9 cellular contexts compared by ENCODE assay signal in the genomic region with DNA sequence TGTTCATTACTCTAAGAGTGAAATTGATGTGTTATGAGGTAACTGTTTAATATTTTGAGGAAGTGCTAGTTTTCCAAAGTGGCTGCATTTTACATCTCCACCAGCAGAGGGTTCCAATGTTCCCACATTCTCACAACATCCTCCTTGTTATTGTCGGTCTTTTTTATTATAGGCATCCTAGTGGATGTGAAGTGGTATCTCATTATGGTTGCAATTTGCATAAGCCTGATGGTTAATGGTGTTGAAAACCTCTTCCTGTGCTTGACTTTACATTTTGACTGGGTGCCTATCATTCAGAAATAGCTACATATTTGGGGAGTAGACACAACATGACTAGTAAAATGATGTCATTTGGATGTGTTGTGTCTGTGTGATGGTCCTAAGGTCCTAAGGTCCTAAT.
DNase-seq lines count a peak whose midpoint lies in the region; ATAC-seq and TF ChIP-seq lines count a peak whose summit lies in the region.
"Had no signal": no experiment of that assay in that cellular context is flagged by ENCODE, and none has a peak within 500 bp of the region (broad histone marks: within the 10 kb centered on the region; RNA-seq: fewer than 3 reads in every experiment).

No MANE protein-coding gene starts in this region.

- ATAC-seq in HG03521 (IDR thresholded peaks at IDR 0.05; ENCODE audit: unreplicated experiment) = no peak

- in situ Hi-C loops in GM23248 (cut with MboI) = no loop called here

- H3K27ac Mint-ChIP-seq in activated CD4-positive, alpha-beta T cell treated with anti-CD3 and anti-CD28 coated beads, Interleukin-2, amount 10 ng/mL, durations not matched to agents 24 days and 14 days = no peak overlapping the region

- no peak overlapping the region for H3K4me3 ChIP-seq in GM23248
- no peak overlapping the region for H3K4me3 ChIP-seq in Jurkat, Clone E6-1 (ENCODE audit: low read length)
- H3K4me3 ChIP-seq in suprapubic skin = no peak overlapping the region

- H3K9me3 ChIP-seq in GM23248 (ENCODE audit: low read depth) = no peaks in the 10 kb centered on the region
- H3K9me3 ChIP-seq in suprapubic skin = no peaks in the 10 kb centered on the region

- no peak overlapping the region for H3K4me3 Mint-ChIP-seq in activated CD4-positive, alpha-beta T cell treated with anti-CD3 and anti-CD28 coated beads, Interleukin-2, amount 10 ng/mL, durations not matched to agents 24 days and 14 days

- no peaks in the 10 kb centered on the region for H3K9me2 ChIP-seq in GM23248 (ENCODE audit: insufficient read depth)

- TF ChIP-seq CTCF in suprapubic skin (IDR thresholded peaks at IDR 0.05) = peak in 1 of 2 donors; percentile 39

- WGBS in GM23248 (ENCODE audit: low coverage in 1 of 2, low lambda C conversion rate in 2 of 2, missing lambda C conversion rate in 2 of 2), 2 experiments = 5% methylated on average over 1 of the region's 1 CpG
- 6% methylated on average over 1 of the region's 1 CpG for WGBS in suprapubic skin

- intact Hi-C loops in activated CD4-positive, alpha-beta T cell treated with anti-CD3 and anti-CD28 coated beads, Interleukin-2, amount 10 ng/mL, durations not matched to agents 24 days and 14 days (cut with micrococcal nuclease) = loop anchor here (5.0 kb wide), 1 partner anchor 75 kb away; no protein-coding TSS in a partner anchor

- no peak overlapping the region for H3K9ac ChIP-seq in GM23248

- no peaks in the 10 kb centered on the region for H3F3A ChIP-seq in GM23248 (ENCODE audit: insufficient read depth)

- H3K4me1 Mint-ChIP-seq in activated CD4-positive, alpha-beta T cell treated with anti-CD3 and anti-CD28 coated beads, Interleukin-2, amount 10 ng/mL, durations not matched to agents 24 days and 14 days = no peaks in the 10 kb centered on the region

- DNase-seq in activated CD4-positive, alpha-beta T cell treated with anti-CD3 and anti-CD28 coated beads for 48 hours = peak; percentile 7
- no peak for DNase-seq in activated CD4-positive, alpha-beta T cell treated with anti-CD3 and anti-CD28 coated beads, Interleukin-2, amount 10 ng/mL, durations not matched to agents 24 days and 14 days
- DNase-seq in GM23248 (peak; percentile 51), SHP77 treated with DMSO at 0.1 percent for 48 hours (lab: John Stamatoyannopoulos, UW) (peak; percentile 38), foreskin melanocyte (peak; percentile 59), suprapubic skin (ENCODE audit: low spot score in 2 of 2) (no peak)
- DNase-seq in Jurkat, Clone E6-1 (ENCODE audit: low read depth, low spot score) = peak; percentile 39

- no peak overlapping the region for H3K4me2 ChIP-seq in GM23248 (ENCODE audit: unreplicated experiment)

- H3K36me3 Mint-ChIP-seq in activated CD4-positive, alpha-beta T cell treated with anti-CD3 and anti-CD28 coated beads, Interleukin-2, amount 10 ng/mL, durations not matched to agents 24 days and 14 days (ENCODE audit: low read depth) = no peaks in the 10 kb centered on the region

- H3K79me2 ChIP-seq in GM23248 (ENCODE audit: insufficient read depth) = no peaks in the 10 kb centered on the region

- H3K4me1 ChIP-seq in GM23248 (ENCODE audit: insufficient read depth) = no peaks in the 10 kb centered on the region
- no peaks in the 10 kb centered on the region for H3K4me1 ChIP-seq in suprapubic skin

- no peaks in the 10 kb centered on the region for H3K36me3 ChIP-seq in GM23248 (ENCODE audit: low read depth)
- no peaks in the 10 kb centered on the region for H3K36me3 ChIP-seq in suprapubic skin

- H4K20me1 ChIP-seq in GM23248 (ENCODE audit: insufficient read depth) = no peaks in the 10 kb centered on the region

- TF ChIP-seq POLR2A in suprapubic skin (IDR thresholded peaks at IDR 0.05) = no peak

- H3K27ac ChIP-seq in GM23248 (no peak overlapping the region), suprapubic skin (no peak overlapping the region)
- H3K27ac ChIP-seq: epithelial cell of prostate had no signal

- H3K9me3 Mint-ChIP-seq in activated CD4-positive, alpha-beta T cell treated with anti-CD3 and anti-CD28 coated beads, Interleukin-2, amount 10 ng/mL, durations not matched to agents 24 days and 14 days = no peaks in the 10 kb centered on the region

- no peak overlapping the region for H2AFZ ChIP-seq in GM23248

- no peaks in the 10 kb centered on the region for H3K27me3 ChIP-seq in GM23248 (replicated peaks; ENCODE audit: insufficient read depth)
- H3K27me3 ChIP-seq in suprapubic skin = no peaks in the 10 kb centered on the region

- TF ChIP-seq EP300 in suprapubic skin (IDR thresholded peaks at IDR 0.05) = no peak

- H3K27me3 Mint-ChIP-seq in activated CD4-positive, alpha-beta T cell treated with anti-CD3 and anti-CD28 coated beads, Interleukin-2, amount 10 ng/mL, durations not matched to agents 24 days and 14 days = no peaks in the 10 kb centered on the region

Comparison
In these comparisons a context has a peak if more than half of its experiments do, and no peak if none do; other contexts are left out.
1. DNase-seq: peak in activated CD4-positive, alpha-beta T cell treated with anti-CD3 and anti-CD28 coated beads for 48 hours (single experiment), GM23248 (single experiment), Jurkat, Clone E6-1 (single experiment), SHP77 treated with DMSO at 0.1 percent for 48 hours (single experiment) and foreskin melanocyte (single experiment); none in activated CD4-positive, alpha-beta T cell treated with anti-CD3 and anti-CD28 coated beads, Interleukin-2, amount 10 ng/mL, durations not matched to agents 24 days and 14 days (single experiment) and suprapubic skin (0 of 2).